Comparison of ENCODE assay signal across 8 cellular contexts in genomic region chr3:127628788-127629456, GRCh38. TPM values are rescaled to one million over a fixed set of nuclear protein-coding genes. Genes with fewer than 3 reads are reported as not detected.
A peak's percentile ranks its signal among the peaks of the same experiment; 100 is the strongest.
DNase-seq lines count a peak whose midpoint lies in the region; ATAC-seq and TF ChIP-seq lines count a peak whose summit lies in the region.

TSS of gene PODXL2 (plus strand) at chr3:127629185. CDS start at chr3:127629220, 35 bp downstream.

- H3K9me3 Mint-ChIP-seq in H9 (peaks cover 7 to 8% of the 10 kb centered on the region in 2 experiments), glutamatergic neuron (ENCODE audit: unreplicated experiment) (peaks cover 20% of the 10 kb centered on the region)
- H3K9me3 Mint-ChIP-seq in activated naive CD4-positive, alpha-beta T cell treated with anti-CD3 and anti-CD28 coated beads, Interleukin-2, amount 50 U/mL, for 24 hours: no peaks in the 10 kb centered on the region

- TF ChIP-seq CTCF in H9 (conservative IDR thresholded peaks at IDR 0.05) (no peak), glutamatergic neuron (IDR thresholded peaks at IDR 0.05; ENCODE audit: partially characterized antibody, unreplicated experiment) (no peak)

- H3K14ac ChIP-seq in H9 (ENCODE audit: insufficient read depth, low read length): peak within 1 kb of the TSS; percentile 53; the same call in 1 of the 2 replicates

- H3K27ac ChIP-seq in H9 (ENCODE audit: insufficient read length, low read depth, low read length): no peak within 1 kb of the TSS
- H3K27ac ChIP-seq in aorta (ENCODE audit: low read depth in 1 of 2, low read length in 2 of 2): no peak within 1 kb of the TSS

- no peak within 1 kb of the TSS for H2BK5ac ChIP-seq in H9 (ENCODE audit: insufficient read length, low read length)

- no CpG with 5 or more reads among the region's 104 CpGs for WGBS in H9 (ENCODE audit: extremely low coverage, insufficient read length, low lambda C conversion rate)
- WGBS in aorta, 2 donors: 3 to 10% methylated on average over 34 to 104 of the region's 104 CpGs

- H3K36me3 Mint-ChIP-seq in H9 (ENCODE audit: insufficient read depth in 1 of 3, low read depth in 3 of 3): no peaks in the 10 kb centered on the region; a peak in 1 of 7 replicates
- peaks cover 2% of the 10 kb centered on the region for H3K36me3 Mint-ChIP-seq in activated naive CD4-positive, alpha-beta T cell treated with anti-CD3 and anti-CD28 coated beads, Interleukin-2, amount 50 U/mL, for 24 hours
- H3K36me3 Mint-ChIP-seq in glutamatergic neuron (ENCODE audit: unreplicated experiment): peaks cover 3% of the 10 kb centered on the region

- H3K4me3 ChIP-seq in aorta (ENCODE audit: low read length in 2 of 2): peak within 1 kb of the TSS; percentile 21 to 70

- no peak within 1 kb of the TSS for H2AFZ ChIP-seq in H9 (ENCODE audit: low read length)

- no peaks in the 10 kb centered on the region for H3K79me1 ChIP-seq in H9 (ENCODE audit: insufficient read depth, low read depth, low read length, poor library complexity, severe bottlenecking)

- DNase-seq in COR-L47 (lab: John Stamatoyannopoulos, UW) (peak; percentile 86), H9 (peak; percentile 59), NOMO-1 treated with dmso at 0.1 percent for 144 hours (lab: John Stamatoyannopoulos, UW; ENCODE audit: unreplicated experiment) (peak; percentile 19), glutamatergic neuron (peak; percentile 75), nucleus accumbens (lab: John Stamatoyannopoulos, UW) (peak in 39 of 56 donors; percentile 14 to 69 (median 32)), aorta (peak; percentile 64 to 86)
- no peak for DNase-seq in effector CD4-positive, alpha-beta T cell

- no peaks in the 10 kb centered on the region for H3K36me3 ChIP-seq in aorta (ENCODE audit: control insufficient read depth in 1 of 2, insufficient read depth in 2 of 2, low read length in 1 of 2)

- H3K23me2 ChIP-seq in H9 (ENCODE audit: insufficient read length, low read depth, low read length, poor library complexity, severe bottlenecking): no peaks in the 10 kb centered on the region

- H4K5ac ChIP-seq in H9 (ENCODE audit: insufficient read length, low read depth, low read length): no peak within 1 kb of the TSS

- H3K9me3 ChIP-seq in H9 (ENCODE audit: control insufficient read depth, low read depth, low read length) (no peaks in the 10 kb centered on the region), aorta (ENCODE audit: control insufficient read depth, low read length) (no peaks in the 10 kb centered on the region)

- H2BK20ac ChIP-seq in H9 (ENCODE audit: low read depth, low read length, poor library complexity, severe bottlenecking): no peak within 1 kb of the TSS

- no peaks in the 10 kb centered on the region; the same call in 1 of the 2 replicates for H3K4me1 ChIP-seq in H9 (ENCODE audit: insufficient read depth, low read length)
- no peaks in the 10 kb centered on the region for H3K4me1 ChIP-seq in aorta (ENCODE audit: control insufficient read depth in 1 of 2, insufficient read depth in 2 of 2, low read length in 2 of 2)

- H3K18ac ChIP-seq in H9 (ENCODE audit: insufficient read length, low read depth, low read length): peak within 1 kb of the TSS; percentile 40

- H3K27me3 Mint-ChIP-seq in H9 (ENCODE audit: low read depth) (peaks cover 46% of the 10 kb centered on the region), glutamatergic neuron (ENCODE audit: unreplicated experiment) (peaks cover 16% of the 10 kb centered on the region)
- H3K27me3 Mint-ChIP-seq in activated naive CD4-positive, alpha-beta T cell treated with anti-CD3 and anti-CD28 coated beads, Interleukin-2, amount 50 U/mL, for 24 hours: peaks cover 15% of the 10 kb centered on the region

- H4K20me1 ChIP-seq in H9 (ENCODE audit: control insufficient read depth, insufficient read depth, insufficient read length): peaks cover 3% of the 10 kb centered on the region

- H3K27me3 ChIP-seq in H9 (ENCODE audit: insufficient read depth, low read length) (peaks cover 14% of the 10 kb centered on the region), aorta (ENCODE audit: control insufficient read depth in 1 of 2, insufficient read depth in 2 of 2, low read length in 1 of 2) (no peaks in the 10 kb centered on the region)

- H2AK5ac ChIP-seq in H9 (ENCODE audit: insufficient read length, low read length): no peak within 1 kb of the TSS

- no peak within 1 kb of the TSS for H2BK15ac ChIP-seq in H9 (ENCODE audit: low read depth, low read length)

- no peak within 1 kb of the TSS for H2BK12ac ChIP-seq in H9 (ENCODE audit: insufficient read length, low read depth, low read length)

- no peak within 1 kb of the TSS for H3T11ph ChIP-seq in H9 (ENCODE audit: low read length)

- no peak within 1 kb of the TSS for H4K91ac ChIP-seq in H9 (ENCODE audit: insufficient read length, low read depth, low read length)

- H3K4me1 Mint-ChIP-seq in H9 (peaks cover 20 to 39% of the 10 kb centered on the region in 2 experiments), glutamatergic neuron (ENCODE audit: low read depth, unreplicated experiment) (peaks cover 25% of the 10 kb centered on the region)
- H3K4me1 Mint-ChIP-seq in activated naive CD4-positive, alpha-beta T cell treated with anti-CD3 and anti-CD28 coated beads, Interleukin-2, amount 50 U/mL, for 24 hours: peaks cover 30% of the 10 kb centered on the region

- intact Hi-C loops in aorta (cut with DNase I): no loop called here

- H4K8ac ChIP-seq in H9 (replicated peaks; ENCODE audit: insufficient read length, low read depth, low read length): no peak within 1 kb of the TSS

- no peak within 1 kb of the TSS for H3K23ac ChIP-seq in H9 (ENCODE audit: insufficient read length, low read depth, low read length)

- H3K56ac ChIP-seq in H9 (ENCODE audit: insufficient read length, low read depth, low read length): no peak within 1 kb of the TSS

- no peaks in the 10 kb centered on the region for H3K79me2 ChIP-seq in H9 (ENCODE audit: insufficient read depth, low read length)

- H2BK120ac ChIP-seq in H9 (ENCODE audit: low read depth, low read length, poor library complexity, severe bottlenecking): no peak within 1 kb of the TSS

- H3K4me2 ChIP-seq in H9 (ENCODE audit: insufficient read depth, insufficient read length, low read length): peak within 1 kb of the TSS; percentile 54

- no peak within 1 kb of the TSS; a peak in 1 of 7 replicates for H3K27ac Mint-ChIP-seq in H9
- H3K27ac Mint-ChIP-seq in activated naive CD4-positive, alpha-beta T cell treated with anti-CD3 and anti-CD28 coated beads, Interleukin-2, amount 50 U/mL, for 24 hours: peak within 1 kb of the TSS; percentile 85
- peak within 1 kb of the TSS; percentile 88 for H3K27ac Mint-ChIP-seq in glutamatergic neuron (ENCODE audit: unreplicated experiment)

- ATAC-seq in aorta (ENCODE audit: low FRiP score): peak; percentile 66

- H3K9ac ChIP-seq in H9 (ENCODE audit: extremely low read depth, insufficient read length, low read length): no peak within 1 kb of the TSS

- no peak within 1 kb of the TSS for H3K4ac ChIP-seq in H9 (ENCODE audit: low read depth, low read length)

- H3K4me3 Mint-ChIP-seq in H9: peak within 1 kb of the TSS; percentile 70 to 87
- H3K4me3 Mint-ChIP-seq in activated naive CD4-positive, alpha-beta T cell treated with anti-CD3 and anti-CD28 coated beads, Interleukin-2, amount 50 U/mL, for 24 hours: peak within 1 kb of the TSS; percentile 85
- peak within 1 kb of the TSS; percentile 93 for H3K4me3 Mint-ChIP-seq in glutamatergic neuron (ENCODE audit: unreplicated experiment)

RNA-seq across cellular contexts. Expression of gene PODXL2, which starts in this region (rescaled TPM):
- total RNA-seq in H9 (2021) (24.6 and 24.8 TPM in 2 replicates), glutamatergic neuron (ENCODE audit: unreplicated experiment) (139 TPM), aorta (1 to 10 TPM; 2.2 to 4.0 TPM)
- polyA plus RNA-seq in aorta: 1 to 10 TPM; 1.3 to 1.9 TPM

Comparison
In these comparisons a context has a peak if more than half of its experiments do, and no peak if none do; other contexts are left out.
1. H3K27ac Mint-ChIP-seq: peak in activated naive CD4-positive, alpha-beta T cell treated with anti-CD3 and anti-CD28 coated beads, Interleukin-2, amount 50 U/mL, for 24 hours (single experiment) and glutamatergic neuron (single experiment); none in H9 (0 of 3).
2. Peak in every context shown above with its lines, with median percentiles within 50 percentile points of each other: H3K4me3 Mint-ChIP-seq.